In genomic region chr2:174951746-174952145, GRCh38 we compare ENCODE assay signal across 13 cellular contexts. TPM values are rescaled to one million over a fixed set of nuclear protein-coding genes. Genes with fewer than 3 reads are reported as not detected.
DNase-seq lines count a peak whose midpoint lies in the region; ATAC-seq, FAIRE-seq and TF ChIP-seq lines count a peak whose summit lies in the region.
"Had no signal": no experiment of that assay in that cellular context is flagged by ENCODE, and none has a peak within 500 bp of the region (broad histone marks: within the 10 kb centered on the region; RNA-seq: fewer than 3 reads in every experiment).

No MANE protein-coding gene starts in this region.

- H3K9me3 Mint-ChIP-seq in glutamatergic neuron (ENCODE audit: unreplicated experiment) = peaks cover 6% of the 10 kb centered on the region

- H3K27me3 Mint-ChIP-seq in glutamatergic neuron (ENCODE audit: unreplicated experiment) = no peaks in the 10 kb centered on the region

- TF ChIP-seq CTCF in AG10803 (conservative IDR thresholded peaks at IDR 0.05; ENCODE audit: low read length) = no peak
- TF ChIP-seq CTCF in glutamatergic neuron (IDR thresholded peaks at IDR 0.05; ENCODE audit: partially characterized antibody, unreplicated experiment) = no peak

- no peaks in the 10 kb centered on the region for H3K36me3 Mint-ChIP-seq in glutamatergic neuron (ENCODE audit: unreplicated experiment)

- DNase-seq in AG10803 (ENCODE audit: low read depth) (peak; percentile 76), HTR-8/SVneo (ENCODE audit: insufficient read length, low spot score) (peak; percentile 28), SW480 (ENCODE audit: low spot score) (peak; percentile 63), glutamatergic neuron (no peak), G401 (ENCODE audit: low spot score) (no peak), H54 (ENCODE audit: insufficient read length, low spot score) (no peak)
- DNase-seq in stimulated activated naive CD4-positive, alpha-beta T cell treated with Interleukin-2 at 50 U/mL for 16 hours (lab: John Stamatoyannopoulos, UW) = no peak
- DNase-seq: effector CD8-positive, alpha-beta T cell; GDM1; MG63; SHP77 treated with DMSO at 0.1 percent for 48 hours had no signal

- H3K4me1 Mint-ChIP-seq in glutamatergic neuron (ENCODE audit: low read depth, unreplicated experiment) = peaks cover 21% of the 10 kb centered on the region

- FAIRE-seq in HTR-8/SVneo (lab: Jason Lieb, UNC) = no peak
- no peak for FAIRE-seq in H54 (lab: Jason Lieb, UNC)

- H3K4me3 ChIP-seq in AG10803 (ENCODE audit: low read length) = no peak overlapping the region
- H3K4me3 ChIP-seq: MG63, vagina had no signal

- no peak for ATAC-seq in HG03520 (IDR thresholded peaks at IDR 0.05; ENCODE audit: unreplicated experiment)

- TF ChIP-seq POLR2A in H54 (IDR thresholded peaks at IDR 0.05; ENCODE audit: low read depth, low read length) = no peak

- peak overlapping the region; percentile 67 for H3K4me3 Mint-ChIP-seq in glutamatergic neuron (ENCODE audit: unreplicated experiment)

- no peak overlapping the region for H3K27ac Mint-ChIP-seq in glutamatergic neuron (ENCODE audit: unreplicated experiment)

- in situ Hi-C loops in G401 (cut with HindIII; ENCODE audit: low sequenced_read_pairs) = no loop called here

RNA-seq across cellular contexts. Expression of gene CHN1, which starts 53.4 kb away (rescaled TPM):
- total RNA-seq in glutamatergic neuron (ENCODE audit: unreplicated experiment) = 212 TPM
- total RNA-seq in G401 (2014; rRNA removed; shearing (Covaris generic)) = 0.34 TPM in 1 of 2 replicates, not detected in the other

Comparison
In these comparisons a context has a peak if more than half of its experiments do, and no peak if none do; other contexts are left out.
1. DNase-seq: peak in AG10803 (single experiment), HTR-8/SVneo (single experiment) and SW480 (single experiment); none in glutamatergic neuron (single experiment), G401 (single experiment), H54 (single experiment) and stimulated activated naive CD4-positive, alpha-beta T cell treated with Interleukin-2 at 50 U/mL for 16 hours (single experiment).
2. RNA of gene CHN1, which starts 53.4 kb away (total RNA-seq): 212 TPM in glutamatergic neuron (single experiment); 0.34 TPM in G401; every median in the first group is over 100 times any median in the second.